Comparison of ENCODE assay signal across 8 cellular contexts in genomic region chr3:100260081-100260684, GRCh38. TPM values are rescaled to one million over a fixed set of nuclear protein-coding genes. Genes with fewer than 3 reads are reported as not detected.
A peak's percentile ranks its signal among the peaks of the same experiment; 100 is the strongest.
DNase-seq lines count a peak whose midpoint lies in the region; ATAC-seq and TF ChIP-seq lines count a peak whose summit lies in the region.

No MANE protein-coding gene starts in this region.

- H2BK15ac ChIP-seq in IMR-90 (ENCODE audit: low read depth, low read length), result peak overlapping the region; percentile 80; the same call in 2 of the 3 replicates

- peaks cover 18% of the 10 kb centered on the region; the same call in 1 of the 2 replicates for H4K20me1 ChIP-seq in IMR-90 (ENCODE audit: insufficient read depth, low read length)

- no peaks in the 10 kb centered on the region for H3K9me3 ChIP-seq in IMR-90 (ENCODE audit: control insufficient read depth, insufficient read depth, low read length)

- peak overlapping the region; percentile 91 for H3K4me2 ChIP-seq in IMR-90 (ENCODE audit: low read depth, low read length)

- H3K9ac ChIP-seq in IMR-90 (ENCODE audit: low read depth, low read length), result peak overlapping the region; percentile 68

- peak overlapping the region; percentile 97 for H3K27ac Mint-ChIP-seq in glutamatergic neuron (ENCODE audit: unreplicated experiment)
- H3K27ac Mint-ChIP-seq in osteocyte (ENCODE audit: unreplicated experiment), result peak overlapping the region; percentile 97

- in situ Hi-C loops in IMR-90 (cut with MboI; ENCODE audit: low sequenced_read_pairs), result no loop called here

- 47% methylated on average over 3 of the region's 18 CpGs; no CpG with 5 or more reads in 1 of the 2 experiments for WGBS in IMR-90 (ENCODE audit: extremely low coverage in 2 of 2, insufficient read length in 1 of 2), 2 experiments

- H3K18ac ChIP-seq in IMR-90 (ENCODE audit: low read depth, low read length), result peak overlapping the region; percentile 71

- intact Hi-C loops in IMR-90 (cut with micrococcal nuclease), result no loop called here

- peaks cover 0 to 32% of the 10 kb centered on the region in 2 experiments; a peak in 3 of 4 replicates for H3K79me1 ChIP-seq in IMR-90 (ENCODE audit: low read depth in 1 of 2, low read length in 2 of 2)

- H3K27me3 ChIP-seq in IMR-90 (ENCODE audit: control insufficient read depth, insufficient read depth, low read length), result no peaks in the 10 kb centered on the region

- H3K4me1 ChIP-seq in IMR-90 (ENCODE audit: control insufficient read depth, insufficient read depth, low read length), result peaks cover 11% of the 10 kb centered on the region

- CTCF ChIA-PET in IMR-90 (lab: Yijun Ruan, JAX), result no interaction called here

- ATAC-seq in IMR-90 (ENCODE audit: low read depth) (0 out of 2 replicates have a peak, but pooled peaks have one; percentile 4), GM21390 (IDR thresholded peaks at IDR 0.05; ENCODE audit: unreplicated experiment) (no peak)
- ATAC-seq in activated T-cell treated with anti-CD3 and anti-CD28 coated beads, Interleukin-2, amount 50 U/mL, for 4 hours, result no peak

- H3K14ac ChIP-seq in IMR-90 (replicated peaks; ENCODE audit: low read depth, low read length), result peak overlapping the region; percentile 85

- no peak for TF ChIP-seq RAD21 in IMR-90 (IDR thresholded peaks at IDR 0.05; ENCODE audit: low read length)

- peak overlapping the region; percentile 59 for H3K27ac ChIP-seq in IMR-90 (ENCODE audit: insufficient read depth, low read length)

- peak overlapping the region; percentile 72 for H4K91ac ChIP-seq in IMR-90 (ENCODE audit: insufficient read depth, low read depth, low read length)

- no peaks in the 10 kb centered on the region for H3K36me3 ChIP-seq in IMR-90 (ENCODE audit: control insufficient read depth, insufficient read depth, low read length)

- H4K5ac ChIP-seq in IMR-90 (ENCODE audit: low read depth, low read length), result peak overlapping the region; percentile 83

- H3K36me3 Mint-ChIP-seq in activated T-cell treated with anti-CD3 and anti-CD28 coated beads, Interleukin-2, amount 50 U/mL, for 4 hours (ENCODE audit: insufficient read depth), result no peaks in the 10 kb centered on the region
- H3K36me3 Mint-ChIP-seq in glutamatergic neuron (ENCODE audit: unreplicated experiment) (no peaks in the 10 kb centered on the region), osteocyte (ENCODE audit: unreplicated experiment) (no peaks in the 10 kb centered on the region)

- no peak overlapping the region; the same call in 1 of the 2 replicates for H2AK5ac ChIP-seq in IMR-90 (ENCODE audit: low read depth, low read length)

- H3K4me3 ChIP-seq in IMR-90 (ENCODE audit: insufficient read depth, low read depth, low read length), result peak overlapping the region; percentile 42; the same call in 1 of the 2 replicates

- peak overlapping the region; percentile 95 for H3K4me3 Mint-ChIP-seq in activated T-cell treated with anti-CD3 and anti-CD28 coated beads, Interleukin-2, amount 50 U/mL, for 4 hours
- peak overlapping the region; percentile 99 for H3K4me3 Mint-ChIP-seq in glutamatergic neuron (ENCODE audit: unreplicated experiment)
- H3K4me3 Mint-ChIP-seq in osteocyte (ENCODE audit: unreplicated experiment), result peak overlapping the region; percentile 88

- BruUV-seq in IMR-90 (replicated peaks; lab: Mats Ljungman, UMichigan), result TSS peak; percentile 54

- H3K9me3 Mint-ChIP-seq in activated T-cell treated with anti-CD3 and anti-CD28 coated beads, Interleukin-2, amount 50 U/mL, for 4 hours, result no peaks in the 10 kb centered on the region
- peaks cover 3% of the 10 kb centered on the region for H3K9me3 Mint-ChIP-seq in glutamatergic neuron (ENCODE audit: unreplicated experiment)
- H3K9me3 Mint-ChIP-seq in osteocyte (ENCODE audit: unreplicated experiment), result no peaks in the 10 kb centered on the region

- peak overlapping the region; percentile 63 for H3K23ac ChIP-seq in IMR-90 (ENCODE audit: low read depth, low read length)

- H3K4ac ChIP-seq in IMR-90 (ENCODE audit: low read depth, low read length), result peak overlapping the region; percentile 82

- peak overlapping the region; percentile 85 for H2BK120ac ChIP-seq in IMR-90 (ENCODE audit: low read depth, low read length)

- peak overlapping the region; percentile 73 for H3K56ac ChIP-seq in IMR-90 (ENCODE audit: extremely low read depth, insufficient read depth, low read length)

- peak overlapping the region; percentile 99 for H2AK9ac ChIP-seq in IMR-90 (replicated peaks; ENCODE audit: low read depth, low read length, poor library complexity)

- no peak for TF ChIP-seq CTCF in IMR-90 (conservative IDR thresholded peaks at IDR 0.05; ENCODE audit: low read depth, low read length)
- TF ChIP-seq CTCF in glutamatergic neuron (IDR thresholded peaks at IDR 0.05; ENCODE audit: partially characterized antibody, unreplicated experiment), result no peak
- no peak for TF ChIP-seq CTCF in osteocyte (IDR thresholded peaks at IDR 0.05)

- H4K8ac ChIP-seq in IMR-90 (ENCODE audit: low read depth in 2 of 2, low read length in 2 of 2), result peak overlapping the region; percentile 70 to 96

- no peak for TF ChIP-seq POLR2A in IMR-90 (IDR thresholded peaks at IDR 0.05; ENCODE audit: low read depth, low read length)

- dilution Hi-C loops in IMR-90 (cut with HindIII; ENCODE audit: low sequenced_read_pairs, unreplicated experiment), result no loop called here

- peak overlapping the region; percentile 89 for H2BK5ac ChIP-seq in IMR-90 (ENCODE audit: low read depth, low read length, poor library complexity, severe bottlenecking)

- DNase-seq in DMS 273 (lab: John Stamatoyannopoulos, UW; ENCODE audit: unreplicated experiment), result peak; percentile 68
- DNase-seq in IMR-90, result peak; percentile 51
- DNase-seq in activated T-cell treated with anti-CD3 and anti-CD28 coated beads, Interleukin-2, amount 50 U/mL, for 4 hours, result no peak
- DNase-seq in glutamatergic neuron, result peak; percentile 48
- DNase-seq in osteocyte (ENCODE audit: extremely low spot score, unreplicated experiment), result no peak
- DNase-seq in effector CD4-positive, alpha-beta T cell, result no peak
- DNase-seq in epidermal melanocyte (ENCODE audit: insufficient read length, low spot score), result no peak

- H3K9me1 ChIP-seq in IMR-90 (ENCODE audit: insufficient read depth, low read length), result no peaks in the 10 kb centered on the region

- H2AFZ ChIP-seq in IMR-90 (replicated peaks; ENCODE audit: low read length, poor library complexity), result peak overlapping the region; percentile 95

- peak overlapping the region; percentile 13; the same call in 1 of the 2 replicates for H2BK20ac ChIP-seq in IMR-90 (ENCODE audit: low read depth, low read length)

- H3K27me3 Mint-ChIP-seq in activated T-cell treated with anti-CD3 and anti-CD28 coated beads, Interleukin-2, amount 50 U/mL, for 4 hours (ENCODE audit: low read depth), result no peaks in the 10 kb centered on the region
- H3K27me3 Mint-ChIP-seq in glutamatergic neuron (ENCODE audit: unreplicated experiment) (peaks cover 3% of the 10 kb centered on the region), osteocyte (ENCODE audit: unreplicated experiment) (no peaks in the 10 kb centered on the region)

- POLR2A ChIA-PET in IMR-90 (lab: Charles Lee; ENCODE audit: unreplicated experiment), result interaction anchor here (0.6 to 1.3 kb wide), 10 partner anchors 10 to 623 kb away, joined by 3 to 5 read pairs (median 3); no protein-coding TSS in a partner anchor

- peaks cover 45% of the 10 kb centered on the region for H3K4me1 Mint-ChIP-seq in activated T-cell treated with anti-CD3 and anti-CD28 coated beads, Interleukin-2, amount 50 U/mL, for 4 hours (ENCODE audit: low read depth)
- H3K4me1 Mint-ChIP-seq in glutamatergic neuron (ENCODE audit: low read depth, unreplicated experiment) (peaks cover 29% of the 10 kb centered on the region), osteocyte (ENCODE audit: unreplicated experiment) (peaks cover 57% of the 10 kb centered on the region)

TF ChIP-seq in IMR-90, 13 proteins besides CTCF, POLR2A, EP300 and RAD21:
- no peak for TF ChIP-seq MAZ (IDR thresholded peaks at IDR 0.05; ENCODE audit: borderline replicate concordance, low read depth, low read length)
- TF ChIP-seq BHLHE40 (IDR thresholded peaks at IDR 0.05; ENCODE audit: low read depth, low read length), result no peak
- no peak for TF ChIP-seq SMC3 (IDR thresholded peaks at IDR 0.05; ENCODE audit: low read depth, low read length)
- TF ChIP-seq MAFK (IDR thresholded peaks at IDR 0.05; ENCODE audit: low read depth, low read length), result no peak
- no peak for TF ChIP-seq RFX5 (IDR thresholded peaks at IDR 0.05; ENCODE audit: low read depth, low read length)
- no peak for TF ChIP-seq ELK1 (IDR thresholded peaks at IDR 0.05; ENCODE audit: borderline replicate concordance, low read depth, low read length)
- peak; percentile 38; the same call in 1 of the 2 replicates for TF ChIP-seq MXI1 (IDR thresholded peaks at IDR 0.05; ENCODE audit: borderline replicate concordance, low read depth, low read length)

RNA-seq across cellular contexts. Expression of gene TBC1D23, which starts 0.6 kb away (rescaled TPM):
- total RNA-seq in IMR-90 (2012; rRNA removed), result 67.0 and 123 TPM in 2 replicates
- polyA plus RNA-seq in IMR-90 (2012; rRNA removed), result 16.3 and 21.2 TPM in 2 replicates
- 3.2 and 4.0 TPM in 2 replicates for polyA plus RNA-seq in IMR-90 (2012; cell fraction: cytosol; rRNA removed)
- 3.0 and 24.5 TPM in 2 replicates for polyA plus RNA-seq in IMR-90 (2012; cell fraction: nucleus; rRNA removed; ENCODE audit: low replicate concordance)
- 10 to 100 TPM; 10.5 to 19.0 (median 16.2) TPM for total RNA-seq in activated T-cell treated with anti-CD3 and anti-CD28 coated beads, Interleukin-2, amount 50 U/mL, for 4 hours
- total RNA-seq in glutamatergic neuron (ENCODE audit: unreplicated experiment), result 33.2 TPM
- 35.3 and 38.9 TPM in 2 replicates for total RNA-seq in osteocyte

Comparison
In these comparisons a context has a peak if more than half of its experiments do, and no peak if none do; other contexts are left out.
1. DNase-seq: peak in DMS 273 (single experiment), IMR-90 (single experiment) and glutamatergic neuron (single experiment); none in activated T-cell treated with anti-CD3 and anti-CD28 coated beads, Interleukin-2, amount 50 U/mL, for 4 hours (single experiment), osteocyte (single experiment), effector CD4-positive, alpha-beta T cell (single experiment) and epidermal melanocyte (single experiment).
2. Peak in every context shown above with its lines, with median percentiles within 50 percentile points of each other: H3K4me3 Mint-ChIP-seq.